ENCODE assay signal across 12 cellular contexts in genomic region chr2:203759692-203760365, GRCh38. TPM values are rescaled to one million over a fixed set of nuclear protein-coding genes. Genes with fewer than 3 reads are reported as not detected.
DNase-seq lines count a peak whose midpoint lies in the region; ATAC-seq, FAIRE-seq and TF ChIP-seq lines count a peak whose summit lies in the region.
"Had no signal": no experiment of that assay in that cellular context is flagged by ENCODE, and none has a peak within 500 bp of the region (broad histone marks: within the 10 kb centered on the region; RNA-seq: fewer than 3 reads in every experiment).

No MANE protein-coding gene starts in this region.

- peaks cover 3% of the 10 kb centered on the region for H3K36me3 Mint-ChIP-seq in glutamatergic neuron (ENCODE audit: unreplicated experiment)

- H3K27ac ChIP-seq in pancreas = no peak overlapping the region
- H3K27ac ChIP-seq in dorsolateral prefrontal cortex = no peak overlapping the region

- H3K4me1 ChIP-seq in pancreas = no peaks in the 10 kb centered on the region

- H3K27ac Mint-ChIP-seq in glutamatergic neuron (ENCODE audit: unreplicated experiment) = no peak overlapping the region

- TF ChIP-seq CTCF in epithelial cell of proximal tubule (conservative IDR thresholded peaks at IDR 0.05; ENCODE audit: low read depth, low read length) (no peak), pancreas (IDR thresholded peaks at IDR 0.05) (no peak), glutamatergic neuron (IDR thresholded peaks at IDR 0.05; ENCODE audit: partially characterized antibody, unreplicated experiment) (no peak), dorsolateral prefrontal cortex (IDR thresholded peaks at IDR 0.05 in 54 of 56, conservative IDR thresholded peaks at IDR 0.05 in 2 of 56; ENCODE audit: low read depth in 1 of 56, partially characterized antibody in 56 of 56) (no peak)

- H3K4me1 Mint-ChIP-seq in glutamatergic neuron (ENCODE audit: low read depth, unreplicated experiment) = peaks cover 3% of the 10 kb centered on the region

- peak; percentile 94 for DNase-seq in EH (ENCODE audit: low read depth)
- DNase-seq in RCC 7860 (ENCODE audit: low spot score) = peak; percentile 97
- DNase-seq in epithelial cell of proximal tubule (ENCODE audit: low read depth) = peak; percentile 74
- peak in 1 of 6 donors; percentile 19 for DNase-seq in pancreas
- no peak for DNase-seq in glutamatergic neuron
- no peak for DNase-seq in superior temporal gyrus (ENCODE audit: extremely low spot score)
- DNase-seq in dorsolateral prefrontal cortex = no peak
- DNase-seq in NCI-H1694 treated with DMSO at 0.1 percent for 48 hours (lab: John Stamatoyannopoulos, UW) = no peak
- DNase-seq: DMS79 treated with DMSO at 0.1 percent for 48 hours; NCI-H2171; stimulated activated CD8-positive, alpha-beta memory T cell treated with anti-CD3 and anti-CD28 coated beads, Interleukin-4, amount 100 ng/mL, for 48 hours had no signal

- 86 to 93% methylated on average over 4 of the region's 4 CpGs for WGBS in pancreas, 2 donors

- intact Hi-C loops in pancreas (cut with DNase I) (no loop called here), dorsolateral prefrontal cortex (cut with DNase I) (no loop called here)

- H3K4me3 ChIP-seq in epithelial cell of proximal tubule (ENCODE audit: low read depth, low read length) = no peak overlapping the region
- H3K4me3 ChIP-seq in pancreas = no peak overlapping the region
- no peak overlapping the region for H3K4me3 ChIP-seq in dorsolateral prefrontal cortex

- H3K4me3 Mint-ChIP-seq in glutamatergic neuron (ENCODE audit: unreplicated experiment) = no peak overlapping the region

- peak; percentile 95 for FAIRE-seq in RCC 7860 (lab: Jason Lieb, UNC)
- FAIRE-seq in pancreas (lab: Jason Lieb, UNC) = no peak
- FAIRE-seq: colon had no signal

- H3K27me3 ChIP-seq in pancreas = no peaks in the 10 kb centered on the region
- H3K27me3 ChIP-seq in dorsolateral prefrontal cortex = no peaks in the 10 kb centered on the region

- H3K36me3 ChIP-seq in pancreas = no peaks in the 10 kb centered on the region

- peaks cover 7% of the 10 kb centered on the region for H3K9me3 Mint-ChIP-seq in glutamatergic neuron (ENCODE audit: unreplicated experiment)

- peak in 3 of 4 donors; percentile 43 to 78 (median 60) for ATAC-seq in pancreas

- peaks cover 2% of the 10 kb centered on the region for H3K27me3 Mint-ChIP-seq in glutamatergic neuron (ENCODE audit: unreplicated experiment)

- no peaks in the 10 kb centered on the region for H3K9me3 ChIP-seq in pancreas

RNA-seq across cellular contexts. Expression of gene CD28, which starts 53.4 kb away (rescaled TPM):
- not detected in 2 replicates for total RNA-seq in epithelial cell of proximal tubule
- total RNA-seq in pancreas = under 1 TPM; 0.21 to 0.63 (median 0.30) TPM
- polyA plus RNA-seq in pancreas = under 1 TPM in 1 of 2 donors, not detected in 1; 0.08 TPM
- not detected for total RNA-seq in glutamatergic neuron (ENCODE audit: unreplicated experiment)
- total RNA-seq in dorsolateral prefrontal cortex = 1 to 10 TPM in 3 of 120 experiments, under 1 TPM in 40, not detected in 77; 0.10 to 1.9 (median 0.29) TPM

Comparison
In these comparisons a context has a peak if more than half of its experiments do, and no peak if none do; other contexts are left out.
1. DNase-seq: peak in EH (single experiment), RCC 7860 (single experiment) and epithelial cell of proximal tubule (single experiment); none in glutamatergic neuron (single experiment), superior temporal gyrus (single experiment), dorsolateral prefrontal cortex (0 of 10) and NCI-H1694 treated with DMSO at 0.1 percent for 48 hours (single experiment).